ENCODE assay signal across 8 cellular contexts in the genomic region with DNA sequence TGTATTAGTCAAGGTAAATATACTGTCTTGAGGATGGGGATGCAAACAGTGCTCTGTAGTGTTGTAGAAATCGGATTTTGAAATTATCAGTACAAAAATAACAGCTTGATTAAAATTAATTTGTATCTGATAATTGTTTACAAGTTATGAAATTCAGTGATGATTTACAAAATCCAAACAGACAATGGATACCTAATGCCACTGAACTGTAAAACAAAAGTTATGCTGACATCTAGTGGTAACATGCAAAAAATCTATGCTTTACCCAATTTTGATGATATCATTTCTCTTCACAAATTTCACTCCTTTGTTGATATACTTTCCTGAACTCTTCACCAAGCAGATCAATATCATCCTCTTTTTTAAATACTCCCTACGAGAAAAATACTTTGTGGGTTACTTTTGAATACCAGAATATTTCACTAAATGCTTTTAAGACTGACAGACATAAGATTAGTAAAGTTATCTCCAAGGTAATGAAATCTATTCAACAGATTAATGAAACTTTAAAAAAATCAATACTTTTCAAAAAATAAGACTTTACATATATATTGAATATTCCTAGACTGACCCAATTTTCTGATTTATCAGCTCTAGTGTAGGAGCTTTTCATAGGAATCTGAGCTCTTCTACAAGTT. TPM values are rescaled to one million over a fixed set of nuclear protein-coding genes. Genes with fewer than 3 reads are reported as not detected.
DNase-seq lines count a peak whose midpoint lies in the region; ATAC-seq, FAIRE-seq and TF ChIP-seq lines count a peak whose summit lies in the region.

No MANE protein-coding gene starts in this region.

- H3K4me2 ChIP-seq in keratinocyte (ENCODE audit: control insufficient read depth, extremely low read depth, insufficient read depth, low read depth, low read length), result no peak overlapping the region

- H4K20me1 ChIP-seq in keratinocyte (ENCODE audit: control insufficient read depth, extremely low read depth, insufficient read depth, low read length), result no peaks in the 10 kb centered on the region

- H3K36me3 ChIP-seq in adipocyte (ENCODE audit: control insufficient read depth, insufficient read depth, low read length, severe bottlenecking) (no peaks in the 10 kb centered on the region), keratinocyte (ENCODE audit: control insufficient read depth in 2 of 2, extremely low read depth in 1 of 2, insufficient read depth in 2 of 2, low read length in 2 of 2) (no peaks in the 10 kb centered on the region)

- TF ChIP-seq CTCF in GM13976 (IDR thresholded peaks at IDR 0.05; ENCODE audit: borderline replicate concordance, control extremely low read depth, extremely low read depth, insufficient read depth, missing control alignments) (no peak), keratinocyte (optimal IDR thresholded peaks at IDR 0.05 in 1 of 3, IDR thresholded peaks at IDR 0.05 in 1 of 3, conservative IDR thresholded peaks at IDR 0.05 in 1 of 3; ENCODE audit: extremely low read depth in 1 of 3, insufficient read depth in 2 of 3, low read length in 3 of 3) (peak in 2 of 3 experiments; percentile 16 to 49)

- DNase-seq in AG08395 (ENCODE audit: low spot score) (peak; percentile 45), GM13976 (ENCODE audit: low spot score) (peak; percentile 30), MV-4-11 (lab: John Stamatoyannopoulos, UW) (peak; percentile 15), adipocyte (ENCODE audit: low read depth) (peak; percentile 68), keratinocyte (ENCODE audit: low read depth, low spot score) (no peak), putamen (ENCODE audit: low spot score) (no peak)
- no peak for DNase-seq in activated CD4-positive, alpha-beta T cell treated with anti-CD3 and anti-CD28 coated beads, Interleukin-2, amount 10 ng/mL, durations not matched to agents 7 days and 5 days

- H3K27me3 Mint-ChIP-seq in activated CD4-positive, alpha-beta T cell treated with anti-CD3 and anti-CD28 coated beads, Interleukin-2, amount 10 ng/mL, durations not matched to agents 7 days and 5 days, result no peaks in the 10 kb centered on the region

- ATAC-seq in GM21367 (IDR thresholded peaks at IDR 0.05; ENCODE audit: unreplicated experiment), result no peak

- peaks cover 5% of the 10 kb centered on the region for H3K4me1 Mint-ChIP-seq in activated CD4-positive, alpha-beta T cell treated with anti-CD3 and anti-CD28 coated beads, Interleukin-2, amount 10 ng/mL, durations not matched to agents 7 days and 5 days

- dilution Hi-C loops in keratinocyte (cut with MboI; ENCODE audit: extremely low pct_ligation_motif_present, low sequenced_read_pairs), result no loop called here

- peaks cover 10% of the 10 kb centered on the region for H3K9me3 Mint-ChIP-seq in activated CD4-positive, alpha-beta T cell treated with anti-CD3 and anti-CD28 coated beads, Interleukin-2, amount 10 ng/mL, durations not matched to agents 7 days and 5 days

- no peak overlapping the region for H3K27ac ChIP-seq in keratinocyte (ENCODE audit: control insufficient read depth, insufficient read depth, low read length)

- no peak overlapping the region for H3K4me3 ChIP-seq in adipocyte (ENCODE audit: low read length)
- no peak overlapping the region for H3K4me3 ChIP-seq in keratinocyte (ENCODE audit: control insufficient read depth in 2 of 3, extremely low read depth in 1 of 3, insufficient read depth in 2 of 3, low read depth in 1 of 3, low read length in 3 of 3)

- H3K9me3 ChIP-seq in adipocyte (ENCODE audit: control insufficient read depth, low read length), result peaks cover 3% of the 10 kb centered on the region
- H3K9me3 ChIP-seq in keratinocyte (ENCODE audit: control insufficient read depth, low read depth, low read length), result no peaks in the 10 kb centered on the region

- no peak overlapping the region for H2AFZ ChIP-seq in keratinocyte (ENCODE audit: control insufficient read depth, low read length)

- CTCF ChIA-PET in activated CD4-positive, alpha-beta T cell treated with anti-CD3 and anti-CD28 coated beads, Interleukin-2, amount 10 ng/mL, durations not matched to agents 7 days and 5 days (lab: Charles Lee), result interaction anchor here (0.6 kb wide), 1 partner anchor 48 kb away, joined by 3 read pairs; no protein-coding TSS in a partner anchor

- H3K4me1 ChIP-seq in adipocyte (ENCODE audit: control insufficient read depth, insufficient read depth, low read length), result peaks cover 14% of the 10 kb centered on the region
- no peaks in the 10 kb centered on the region for H3K4me1 ChIP-seq in keratinocyte (ENCODE audit: control insufficient read depth, extremely low read depth, insufficient read depth, low read length)

- H3K9ac ChIP-seq in adipocyte (ENCODE audit: low read length), result no peak overlapping the region
- no peak overlapping the region for H3K9ac ChIP-seq in keratinocyte (ENCODE audit: control insufficient read depth, extremely low read depth, insufficient read depth, low read length)

- no peaks in the 10 kb centered on the region for H3K9me1 ChIP-seq in keratinocyte (ENCODE audit: control insufficient read depth, extremely low read depth, insufficient read depth, low read length)

- no peak overlapping the region for H3K27ac Mint-ChIP-seq in activated CD4-positive, alpha-beta T cell treated with anti-CD3 and anti-CD28 coated beads, Interleukin-2, amount 10 ng/mL, durations not matched to agents 7 days and 5 days

- H3K79me2 ChIP-seq in keratinocyte (ENCODE audit: control insufficient read depth, insufficient read depth, low read length), result no peaks in the 10 kb centered on the region

- POLR2A ChIA-PET in activated CD4-positive, alpha-beta T cell treated with anti-CD3 and anti-CD28 coated beads, Interleukin-2, amount 10 ng/mL, durations not matched to agents 7 days and 5 days (lab: Charles Lee), result no interaction called here

- H3K4me3 Mint-ChIP-seq in activated CD4-positive, alpha-beta T cell treated with anti-CD3 and anti-CD28 coated beads, Interleukin-2, amount 10 ng/mL, durations not matched to agents 7 days and 5 days, result no peak overlapping the region

- H3K27me3 ChIP-seq in adipocyte (replicated peaks; ENCODE audit: control insufficient read depth, insufficient read depth, low read length) (no peaks in the 10 kb centered on the region), keratinocyte (ENCODE audit: control insufficient read depth, extremely low read depth, insufficient read depth, low read length) (no peaks in the 10 kb centered on the region)

- in situ Hi-C loops in GM13976 (cut with MboI; ENCODE audit: low sequenced_read_pairs, unreplicated experiment), result no loop called here

- peak; percentile 67 for FAIRE-seq in keratinocyte (lab: Jason Lieb, UNC)

- H3K36me3 Mint-ChIP-seq in activated CD4-positive, alpha-beta T cell treated with anti-CD3 and anti-CD28 coated beads, Interleukin-2, amount 10 ng/mL, durations not matched to agents 7 days and 5 days (ENCODE audit: low read depth), result no peaks in the 10 kb centered on the region

RNA-seq across cellular contexts. Expression of gene MNS1, which starts 36.0 kb away (rescaled TPM):
- 0.29 to 0.37 TPM in 2 of 3 replicates, not detected in the other for polyA plus RNA-seq in keratinocyte
- polyA plus RNA-seq in keratinocyte (2011; ENCODE audit: low read depth), result 0.30 TPM
- polyA plus RNA-seq in keratinocyte (2011; cell fraction: cytosol; rRNA removed), result 0.10 and 0.19 TPM in 2 replicates
- 0.20 TPM in 1 of 2 replicates, not detected in the other for polyA plus RNA-seq in keratinocyte (2011; cell fraction: nucleus; rRNA removed)
- 0.84 TPM in 1 of 2 replicates, not detected in the other for polyA plus RNA-seq in keratinocyte (2012; ENCODE audit: low replicate concordance)
- not detected in 3 replicates for polyA minus RNA-seq in keratinocyte
- polyA minus RNA-seq in keratinocyte (2011; cell fraction: cytosol; rRNA and poly(A)+ RNA removed), result not detected
- not detected in 2 replicates for polyA minus RNA-seq in keratinocyte (2011; cell fraction: nucleus; rRNA and poly(A)+ RNA removed)
- under 1 TPM; 0.23 to 0.79 TPM for total RNA-seq in activated CD4-positive, alpha-beta T cell treated with anti-CD3 and anti-CD28 coated beads, Interleukin-2, amount 10 ng/mL, durations not matched to agents 7 days and 5 days

Comparison
In these comparisons a context has a peak if more than half of its experiments do, and no peak if none do; other contexts are left out.
1. DNase-seq: peak in AG08395 (single experiment), GM13976 (single experiment), MV-4-11 (single experiment) and adipocyte (single experiment); none in keratinocyte (single experiment), putamen (single experiment) and activated CD4-positive, alpha-beta T cell treated with anti-CD3 and anti-CD28 coated beads, Interleukin-2, amount 10 ng/mL, durations not matched to agents 7 days and 5 days (single experiment).